Comparison of ENCODE assay signal across 24 cellular contexts in genomic region chr1:97135972-97136371, GRCh38.
"Had no signal": no experiment of that assay in that cellular context is flagged by ENCODE, and none has a peak within 500 bp of the region (broad histone marks: within the 10 kb centered on the region; RNA-seq: fewer than 3 reads in every experiment).

No MANE protein-coding gene starts in this region.

- H3K9me3 Mint-ChIP-seq: mesothelial cell of epicardium; naive B cell; natural killer cell; nephron progenitor cell; stimulated activated effector memory CD8-positive, alpha-beta T cell treated with anti-CD3 and anti-CD28 coated beads, Interleukin-12 subunit alpha, Interleukin-12 subunit beta, amount 100 ng/mL, for 72 hours; stimulated activated naive CD8-positive, alpha-beta T cell treated with anti-CD3 and anti-CD28 coated beads, Interleukin-15, Interleukin-2, amounts not matched to agents 100 ng/mL and 50 ng/mL, for 24 hours; type B pancreatic cell had no signal

- H3K4me1 ChIP-seq: left lung had no signal

- H3K4me3 Mint-ChIP-seq: mesothelial cell of epicardium; naive B cell; natural killer cell; nephron progenitor cell; stimulated activated effector memory CD8-positive, alpha-beta T cell treated with anti-CD3 and anti-CD28 coated beads, Interleukin-12 subunit alpha, Interleukin-12 subunit beta, amount 100 ng/mL, for 72 hours; stimulated activated naive CD8-positive, alpha-beta T cell treated with anti-CD3 and anti-CD28 coated beads, Interleukin-15, Interleukin-2, amounts not matched to agents 100 ng/mL and 50 ng/mL, for 24 hours; type B pancreatic cell had no signal

- H3K27ac Mint-ChIP-seq: mesothelial cell of epicardium; natural killer cell; nephron progenitor cell; progenitor cell of endocrine pancreas; stimulated activated effector memory CD8-positive, alpha-beta T cell treated with anti-CD3 and anti-CD28 coated beads, Interleukin-12 subunit alpha, Interleukin-12 subunit beta, amount 100 ng/mL, for 72 hours; stimulated activated naive CD8-positive, alpha-beta T cell treated with anti-CD3 and anti-CD28 coated beads, Interleukin-15, Interleukin-2, amounts not matched to agents 100 ng/mL and 50 ng/mL, for 24 hours; type B pancreatic cell had no signal

- H3K4me1 Mint-ChIP-seq: stimulated activated effector memory CD8-positive, alpha-beta T cell treated with anti-CD3 and anti-CD28 coated beads, Interleukin-12 subunit alpha, Interleukin-12 subunit beta, amount 100 ng/mL, for 72 hours had no signal

- H3K9me3 ChIP-seq: left lung, ovary, right atrium auricular region, spleen, tibial nerve, vagina had no signal

- H3K27ac ChIP-seq: left lung, ovary, right atrium auricular region, skin epidermis, spleen, vagina had no signal

- H3K4me3 ChIP-seq: left lung, lung, ovary, right atrium auricular region, skin epidermis, spleen, tibial nerve, vagina had no signal

- H3K36me3 ChIP-seq: ovary, right atrium auricular region, tibial nerve, vagina had no signal

- FAIRE-seq: keratinocyte had no signal

- DNase-seq: hippocampal formation; kidney glomerular epithelial cell; left cardiac atrium; left lung; mesendoderm; naive B cell; natural killer cell; nephron progenitor cell; ovary; spleen; stimulated activated CD4-positive, alpha-beta T cell treated with anti-CD3 and anti-CD28 coated beads, Interleukin-4, amount 100 ng/mL, for 24 hours; stimulated activated naive CD4-positive, alpha-beta T cell had no signal

- H3K36me3 Mint-ChIP-seq: mesothelial cell of epicardium; natural killer cell; stimulated activated effector memory CD8-positive, alpha-beta T cell treated with anti-CD3 and anti-CD28 coated beads, Interleukin-12 subunit alpha, Interleukin-12 subunit beta, amount 100 ng/mL, for 72 hours; type B pancreatic cell had no signal

- H3K27me3 Mint-ChIP-seq: naive B cell; progenitor cell of endocrine pancreas; stimulated activated naive CD8-positive, alpha-beta T cell treated with anti-CD3 and anti-CD28 coated beads, Interleukin-15, Interleukin-2, amounts not matched to agents 100 ng/mL and 50 ng/mL, for 24 hours; type B pancreatic cell had no signal

- H3K27me3 ChIP-seq: left lung, ovary, right atrium auricular region, spleen, tibial nerve, vagina had no signal

- ATAC-seq: left cardiac atrium; left lung; natural killer cell; sciatic nerve; stimulated activated effector memory CD8-positive, alpha-beta T cell treated with anti-CD3 and anti-CD28 coated beads, Interleukin-12 subunit alpha, Interleukin-12 subunit beta, amount 100 ng/mL, for 72 hours had no signal
